ENCODE assay signal across 20 cellular contexts in genomic region chr12:65703176-65703575, GRCh38.
A peak's percentile ranks its signal among the peaks of the same experiment; 100 is the strongest.
DNase-seq lines count a peak whose midpoint lies in the region; ATAC-seq, FAIRE-seq and TF ChIP-seq lines count a peak whose summit lies in the region.
"Had no signal": no experiment of that assay in that cellular context is flagged by ENCODE, and none has a peak within 500 bp of the region (broad histone marks: within the 10 kb centered on the region; RNA-seq: fewer than 3 reads in every experiment).

No MANE protein-coding gene starts in this region.

- H3K27ac ChIP-seq in HEK293 (ENCODE audit: extremely low read depth, low read depth, low read length), result no peak overlapping the region
- H3K27ac ChIP-seq in kidney (ENCODE audit: low read depth in 2 of 2, low read length in 2 of 2), result no peak overlapping the region
- H3K27ac ChIP-seq: 22Rv1; BLaER1 treated with 17β-estradiol and CSF1 and Interleukin-3, amounts not matched to agents 10 nM and 100 nM; C4-2B had no signal

- no peak overlapping the region for H3K4me3 ChIP-seq in HEK293 (ENCODE audit: low read depth, low read length)
- H3K4me3 ChIP-seq in kidney (ENCODE audit: low read length in 2 of 2), result no peak overlapping the region
- H3K4me3 ChIP-seq: BLaER1 treated with 17β-estradiol and CSF1 and Interleukin-3, amounts not matched to agents 10 nM and 100 nM had no signal

- H3K4me1 ChIP-seq in HEK293 (ENCODE audit: control insufficient read depth, insufficient read depth, low read length) (no peaks in the 10 kb centered on the region; the same call in 1 of the 2 replicates), kidney (ENCODE audit: control insufficient read depth in 1 of 2, insufficient read depth in 1 of 2, low read depth in 1 of 2, low read length in 2 of 2) (no peaks in the 10 kb centered on the region)
- H3K4me1 ChIP-seq: Caco-2 had no signal

- H3K36me3 ChIP-seq in HEK293 (ENCODE audit: control insufficient read depth in 2 of 2, insufficient read depth in 1 of 2, low read length in 2 of 2) (no peaks in the 10 kb centered on the region), kidney (ENCODE audit: control insufficient read depth in 1 of 2, insufficient read depth in 2 of 2, low read length in 2 of 2) (no peaks in the 10 kb centered on the region)
- H3K36me3 ChIP-seq: BLaER1 treated with 17β-estradiol and CSF1 and Interleukin-3, amounts not matched to agents 10 nM and 100 nM had no signal

- H3K9me3 ChIP-seq in HEK293 (ENCODE audit: control insufficient read depth, insufficient read depth, low read depth, low read length) (no peaks in the 10 kb centered on the region), kidney (ENCODE audit: control insufficient read depth in 1 of 2, low read length in 2 of 2) (peaks cover 4 to 11% of the 10 kb centered on the region in 2 donors)
- H3K9me3 ChIP-seq: Caco-2 had no signal

- no peak for TF ChIP-seq CTCF in HEK293 (tag by site-specific recombination; IDR thresholded peaks at IDR 0.05)
- no peak for TF ChIP-seq CTCF in kidney (IDR thresholded peaks at IDR 0.05; ENCODE audit: borderline replicate concordance, extremely low read depth, insufficient read depth)

- POLR2A ChIA-PET in HEK293 (lab: Yijun Ruan, JAX), result no interaction called here

- peak; percentile 51 for FAIRE-seq in A204.1 (lab: Jason Lieb, UNC)
- FAIRE-seq in G401.6 (lab: Jason Lieb, UNC), result peak; percentile 50
- peak; percentile 17 for FAIRE-seq in kidney (lab: Jason Lieb, UNC)
- FAIRE-seq: D721Med, GM12891, GM19239 had no signal

- DNase-seq in kidney, result no peak
- DNase-seq in DMS53 (lab: John Stamatoyannopoulos, UW), result no peak
- DNase-seq in DMS79 (lab: John Stamatoyannopoulos, UW), result no peak
- DNase-seq: AML-193; Caco-2; Calu3; CD4-positive, alpha-beta T cell; CD8-positive, alpha-beta T cell; DMS79 treated with DMSO at 0.1 percent for 48 hours; GF-D8 had no signal

- no peak overlapping the region for H3K9ac ChIP-seq in kidney (ENCODE audit: low read length in 2 of 2)
- H3K9ac ChIP-seq: BLaER1 treated with 17β-estradiol and CSF1 and Interleukin-3, amounts not matched to agents 10 nM and 100 nM had no signal

- ATAC-seq in HG03196 (IDR thresholded peaks at IDR 0.05; ENCODE audit: unreplicated experiment), result no peak
- ATAC-seq: CD8-positive, alpha-beta T cell had no signal

- intact Hi-C loops in kidney (cut with DNase I), result no loop called here

- CTCF ChIA-PET in HEK293 (lab: Yijun Ruan, JAX), result no interaction called here

TF ChIP-seq in HEK293, 187 proteins besides CTCF, POLR2A, EP300 and RAD21 (continues in another document):
- TF ChIP-seq ZEB2 (tag by site-specific recombination; IDR thresholded peaks at IDR 0.05) (no peak), ZNF560 (tag by site-specific recombination; IDR thresholded peaks at IDR 0.05; ENCODE audit: borderline replicate concordance) (peak; percentile 82; the same call in 1 of the 2 replicates), ZNF830 (tag by site-specific recombination; IDR thresholded peaks at IDR 0.05; ENCODE audit: low read depth) (no peak), ZNF629 (tag by site-specific recombination; IDR thresholded peaks at IDR 0.05) (peak; percentile 49), ZNF19 (tag by site-specific recombination; IDR thresholded peaks at IDR 0.05; ENCODE audit: low read depth) (peak; percentile 85; the same call in 1 of the 2 replicates), ZNF571 (tag by site-specific recombination; IDR thresholded peaks at IDR 0.05) (no peak), ZNF623 (tag by site-specific recombination; IDR thresholded peaks at IDR 0.05) (peak; percentile 77), ZNF529 (tag by site-specific recombination; IDR thresholded peaks at IDR 0.05; ENCODE audit: insufficient replicate concordance) (peak; percentile 58), ZNF792 (tag by site-specific recombination; IDR thresholded peaks at IDR 0.05) (no peak), ZFP3 (tag by site-specific recombination; IDR thresholded peaks at IDR 0.05; ENCODE audit: low read depth) (0 out of 2 replicates have a peak, but pooled peaks have one; percentile 34), ZNF174 (tag by site-specific recombination; IDR thresholded peaks at IDR 0.05) (no peak), ZNF664 (tag by site-specific recombination; IDR thresholded peaks at IDR 0.05) (peak; percentile 72; the same call in 1 of the 2 replicates), SCRT1 (tag by site-specific recombination; IDR thresholded peaks at IDR 0.05; ENCODE audit: borderline replicate concordance) (no peak), ZNF18 (tag by site-specific recombination; IDR thresholded peaks at IDR 0.05) (0 out of 2 replicates have a peak, but pooled peaks have one; percentile 23), ZNF555 (tag by site-specific recombination; conservative IDR thresholded peaks at IDR 0.05) (peak; percentile 96), ZNF433 (tag by site-specific recombination; IDR thresholded peaks at IDR 0.05; ENCODE audit: low read depth) (peak; percentile 74), ZNF324 (tag by site-specific recombination; IDR thresholded peaks at IDR 0.05) (no peak), ZNF140 (tag by site-specific recombination; IDR thresholded peaks at IDR 0.05) (peak; percentile 78), ZNF707 (tag by site-specific recombination; IDR thresholded peaks at IDR 0.05) (no peak), ZNF558 (tag by site-specific recombination; IDR thresholded peaks at IDR 0.05) (peak; percentile 84), KLF8 (tag by site-specific recombination; IDR thresholded peaks at IDR 0.05) (no peak), ZNF426 (tag by site-specific recombination; IDR thresholded peaks at IDR 0.05) (peak; percentile 95)
- TF ChIP-seq, protein P1, sequence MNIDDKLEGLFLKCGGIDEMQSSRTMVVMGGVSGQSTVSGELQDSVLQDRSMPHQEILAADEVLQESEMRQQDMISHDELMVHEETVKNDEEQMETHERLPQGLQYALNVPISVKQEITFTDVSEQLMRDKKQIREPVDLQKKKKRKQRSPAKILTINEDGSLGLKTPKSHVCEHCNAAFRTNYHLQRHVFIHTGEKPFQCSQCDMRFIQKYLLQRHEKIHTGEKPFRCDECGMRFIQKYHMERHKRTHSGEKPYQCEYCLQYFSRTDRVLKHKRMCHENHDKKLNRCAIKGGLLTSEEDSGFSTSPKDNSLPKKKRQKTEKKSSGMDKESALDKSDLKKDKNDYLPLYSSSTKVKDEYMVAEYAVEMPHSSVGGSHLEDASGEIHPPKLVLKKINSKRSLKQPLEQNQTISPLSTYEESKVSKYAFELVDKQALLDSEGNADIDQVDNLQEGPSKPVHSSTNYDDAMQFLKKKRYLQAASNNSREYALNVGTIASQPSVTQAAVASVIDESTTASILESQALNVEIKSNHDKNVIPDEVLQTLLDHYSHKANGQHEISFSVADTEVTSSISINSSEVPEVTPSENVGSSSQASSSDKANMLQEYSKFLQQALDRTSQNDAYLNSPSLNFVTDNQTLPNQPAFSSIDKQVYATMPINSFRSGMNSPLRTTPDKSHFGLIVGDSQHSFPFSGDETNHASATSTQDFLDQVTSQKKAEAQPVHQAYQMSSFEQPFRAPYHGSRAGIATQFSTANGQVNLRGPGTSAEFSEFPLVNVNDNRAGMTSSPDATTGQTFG (tag by site-specific recombination; IDR thresholded peaks at IDR 0.05; ENCODE audit: borderline replicate concordance), result no peak
- TF ChIP-seq, protein P2, sequence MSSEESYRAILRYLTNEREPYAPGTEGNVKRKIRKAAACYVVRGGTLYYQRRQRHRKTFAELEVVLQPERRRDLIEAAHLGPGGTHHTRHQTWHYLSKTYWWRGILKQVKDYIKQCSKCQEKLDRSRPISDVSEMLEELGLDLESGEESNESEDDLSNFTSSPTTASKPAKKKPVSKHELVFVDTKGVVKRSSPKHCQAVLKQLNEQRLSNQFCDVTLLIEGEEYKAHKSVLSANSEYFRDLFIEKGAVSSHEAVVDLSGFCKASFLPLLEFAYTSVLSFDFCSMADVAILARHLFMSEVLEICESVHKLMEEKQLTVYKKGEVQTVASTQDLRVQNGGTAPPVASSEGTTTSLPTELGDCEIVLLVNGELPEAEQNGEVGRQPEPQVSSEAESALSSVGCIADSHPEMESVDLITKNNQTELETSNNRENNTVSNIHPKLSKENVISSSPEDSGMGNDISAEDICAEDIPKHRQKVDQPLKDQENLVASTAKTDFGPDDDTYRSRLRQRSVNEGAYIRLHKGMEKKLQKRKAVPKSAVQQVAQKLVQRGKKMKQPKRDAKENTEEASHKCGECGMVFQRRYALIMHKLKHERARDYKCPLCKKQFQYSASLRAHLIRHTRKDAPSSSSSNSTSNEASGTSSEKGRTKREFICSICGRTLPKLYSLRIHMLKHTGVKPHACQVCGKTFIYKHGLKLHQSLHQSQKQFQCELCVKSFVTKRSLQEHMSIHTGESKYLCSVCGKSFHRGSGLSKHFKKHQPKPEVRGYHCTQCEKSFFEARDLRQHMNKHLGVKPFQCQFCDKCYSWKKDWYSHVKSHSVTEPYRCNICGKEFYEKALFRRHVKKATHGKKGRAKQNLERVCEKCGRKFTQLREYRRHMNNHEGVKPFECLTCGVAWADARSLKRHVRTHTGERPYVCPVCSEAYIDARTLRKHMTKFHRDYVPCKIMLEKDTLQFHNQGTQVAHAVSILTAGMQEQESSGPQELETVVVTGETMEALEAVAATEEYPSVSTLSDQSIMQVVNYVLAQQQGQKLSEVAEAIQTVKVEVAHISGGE (tag by site-specific recombination; conservative IDR thresholded peaks at IDR 0.05; ENCODE audit: low read depth), result peak; percentile 84
